8 cellular contexts compared by ENCODE assay signal in the genomic region with DNA sequence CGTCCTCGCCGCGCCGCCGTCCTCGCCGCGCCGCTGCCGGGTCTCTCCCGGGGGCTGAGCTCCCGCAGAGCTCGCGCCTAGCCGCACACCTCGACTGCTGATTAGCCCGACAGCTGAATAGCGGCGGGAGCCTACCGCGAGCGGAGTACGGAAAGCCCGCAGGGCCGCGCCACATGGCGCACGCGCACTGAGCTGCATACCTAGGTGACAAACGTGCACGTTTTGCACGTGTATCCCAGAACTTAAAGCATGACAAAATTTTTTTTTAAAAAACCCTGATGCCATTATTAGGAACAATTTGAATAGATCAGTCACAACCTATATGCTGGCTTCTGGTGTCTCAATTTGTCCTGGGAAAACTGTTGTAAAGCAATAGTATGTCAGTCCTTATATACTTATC. TPM values are rescaled to one million over a fixed set of nuclear protein-coding genes. Genes with fewer than 3 reads are reported as not detected.
DNase-seq lines count a peak whose midpoint lies in the region; ATAC-seq and TF ChIP-seq lines count a peak whose summit lies in the region.

GOLGA8A (minus strand) TSS at position 122 of the 400 bp plus-strand sequence. CDS start 48,117 bp downstream, outside the sequence.

- H3K9me3 ChIP-seq in osteoblast (ENCODE audit: low read depth, low read length) (no peaks in the 10 kb centered on the region), suprapubic skin (no peaks in the 10 kb centered on the region)

- H3K4me3 ChIP-seq in osteoblast (ENCODE audit: insufficient read depth, low read length) (peak within 1 kb of the TSS; percentile 73), suprapubic skin (peak within 1 kb of the TSS; percentile 81)

- peaks cover 5% of the 10 kb centered on the region for H3K79me2 ChIP-seq in osteoblast (ENCODE audit: insufficient read depth, low read length)

- H3K27me3 ChIP-seq in osteoblast (ENCODE audit: insufficient read depth, low read length) (peaks cover 13% of the 10 kb centered on the region), suprapubic skin (no peaks in the 10 kb centered on the region)

- 9% methylated on average over 14 of the region's 33 CpGs for WGBS in suprapubic skin

- TF ChIP-seq POLR2A in suprapubic skin (IDR thresholded peaks at IDR 0.05): no peak

- no peak for TF ChIP-seq CTCF in osteoblast (IDR thresholded peaks at IDR 0.05; ENCODE audit: extremely low read depth, low read depth, low read length)
- TF ChIP-seq CTCF in suprapubic skin (IDR thresholded peaks at IDR 0.05): no peak

- H2AFZ ChIP-seq in osteoblast (ENCODE audit: low read length): peak within 1 kb of the TSS; percentile 72

- H3K4me2 ChIP-seq in osteoblast (ENCODE audit: insufficient read depth, low read length): peak within 1 kb of the TSS; percentile 79

- H4K20me1 ChIP-seq in osteoblast (ENCODE audit: insufficient read depth, low read length): no peaks in the 10 kb centered on the region

- H3K4me1 ChIP-seq in osteoblast (ENCODE audit: insufficient read depth, low read length) (peaks cover 4% of the 10 kb centered on the region), suprapubic skin (peaks cover 21% of the 10 kb centered on the region)

- no peak for TF ChIP-seq EP300 in suprapubic skin (IDR thresholded peaks at IDR 0.05)

- no peaks in the 10 kb centered on the region for H3K36me3 ChIP-seq in osteoblast (ENCODE audit: insufficient read depth, low read length)
- peaks cover 10% of the 10 kb centered on the region for H3K36me3 ChIP-seq in suprapubic skin

- peak; percentile 68 for ATAC-seq in GM19328 (IDR thresholded peaks at IDR 0.05; ENCODE audit: unreplicated experiment)

- DNase-seq in AML-193 (lab: John Stamatoyannopoulos, UW): peak; percentile 26 to 32
- peak; percentile 85 for DNase-seq in HS-27A (ENCODE audit: low read depth)
- peak; percentile 76 for DNase-seq in RPMI7951 (ENCODE audit: low read depth)
- peak; percentile 70 for DNase-seq in activated gamma-delta T cell treated with anti-CD3 and anti-CD28 coated beads, Interleukin-2, amount 50 U/mL, for 16 hours (ENCODE audit: low read depth)
- DNase-seq in globus pallidus (ENCODE audit: low spot score): peak; percentile 16
- peak; percentile 97 for DNase-seq in osteoblast (ENCODE audit: insufficient read length, low spot score, missing footprints)
- no peak for DNase-seq in suprapubic skin (ENCODE audit: low spot score in 2 of 2)

- H3K27ac ChIP-seq in osteoblast (ENCODE audit: low read depth, low read length) (no peak within 1 kb of the TSS), suprapubic skin (peak within 1 kb of the TSS; percentile 56)

RNA-seq across cellular contexts. Expression of gene GOLGA8A, which starts in this region (rescaled TPM):
- 9.2 and 13.9 TPM in 2 replicates for total RNA-seq in RPMI7951 (2014; rRNA removed; shearing (Covaris generic))
- total RNA-seq in osteoblast: 21.5 and 27.5 TPM in 2 replicates
- total RNA-seq in suprapubic skin: 100 to 1,000 TPM in 1 of 4 donors, 10 to 100 TPM in 3; 19.5 to 155 (median 55.4) TPM

Comparison
In these comparisons a context has a peak if more than half of its experiments do, and no peak if none do; other contexts are left out.
1. DNase-seq: peak in AML-193 (2 of 2), HS-27A (single experiment), RPMI7951 (single experiment), activated gamma-delta T cell treated with anti-CD3 and anti-CD28 coated beads, Interleukin-2, amount 50 U/mL, for 16 hours (single experiment), globus pallidus (single experiment) and osteoblast (single experiment); none in suprapubic skin (0 of 2).